In the genomic region with DNA sequence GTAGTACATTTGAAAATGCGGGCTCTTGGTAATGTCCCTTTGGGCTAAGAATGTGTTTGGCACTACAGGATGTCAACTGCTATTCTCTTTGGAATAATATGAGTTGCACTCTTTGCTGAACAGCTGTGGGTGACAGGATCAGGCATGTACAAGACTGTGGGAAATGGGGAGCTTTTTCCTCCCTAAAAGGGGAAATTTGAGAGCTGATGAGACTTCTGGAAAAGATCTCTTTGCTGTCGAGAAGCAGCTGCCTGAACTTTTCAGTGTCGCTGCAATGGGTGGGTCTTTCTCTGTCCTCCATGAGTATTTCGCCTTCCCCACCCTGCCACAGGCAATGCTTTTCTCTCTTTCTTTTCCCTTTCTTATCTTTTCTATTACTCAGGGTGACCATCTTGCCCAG, we compare ENCODE assay signal across 7 cellular contexts.
"Had no signal": no experiment of that assay in that cellular context is flagged by ENCODE, and none has a peak within 500 bp of the region (broad histone marks: within the 10 kb centered on the region; RNA-seq: fewer than 3 reads in every experiment).

No MANE protein-coding gene starts in this region.

- H3K27me3 Mint-ChIP-seq: IgD-negative memory B cell had no signal

- H3K27ac ChIP-seq: HL-60 had no signal

- H3K36me3 ChIP-seq: HAP-1 had no signal

- H3K36me3 Mint-ChIP-seq: IgD-negative memory B cell had no signal

- H3K9me3 ChIP-seq: HAP-1 had no signal

- H3K4me3 Mint-ChIP-seq: HFFc6, IgD-negative memory B cell had no signal

- H3K4me3 ChIP-seq: HAP-1 had no signal

- DNase-seq: HFFc6, KBM-7 had no signal

- H3K27ac Mint-ChIP-seq: HFFc6, IgD-negative memory B cell had no signal

- ATAC-seq: HCT116, HepG2 had no signal

- H3K4me1 Mint-ChIP-seq: IgD-negative memory B cell had no signal
